17 cellular contexts compared by ENCODE assay signal in the genomic region with DNA sequence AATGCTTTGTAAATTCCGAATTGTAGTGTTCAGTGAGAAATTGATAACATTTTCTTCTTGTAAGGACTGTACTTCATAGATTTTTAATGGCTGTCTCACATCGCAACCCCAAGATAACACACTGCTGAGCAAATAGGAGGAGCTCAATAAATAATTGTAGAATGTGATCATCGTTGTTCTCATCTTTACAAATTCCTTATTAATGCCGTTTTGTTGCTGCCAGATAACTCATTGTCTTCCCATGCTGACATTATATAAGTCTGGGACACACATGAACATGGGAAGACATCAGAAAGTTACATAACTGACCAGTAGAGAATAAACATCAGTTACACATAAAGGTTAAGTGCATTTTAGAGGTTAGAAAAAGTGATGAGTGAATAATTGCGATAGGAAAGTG. TPM values are rescaled to one million over a fixed set of nuclear protein-coding genes. Genes with fewer than 3 reads are reported as not detected.
DNase-seq lines count a peak whose midpoint lies in the region; TF ChIP-seq lines count a peak whose summit lies in the region.
"Had no signal": no experiment of that assay in that cellular context is flagged by ENCODE, and none has a peak within 500 bp of the region (broad histone marks: within the 10 kb centered on the region; RNA-seq: fewer than 3 reads in every experiment).

No MANE protein-coding gene starts in this region.

- H3K27ac Mint-ChIP-seq in chondrocyte (ENCODE audit: unreplicated experiment) (peak overlapping the region; percentile 97), nephron progenitor cell (no peak overlapping the region)
- H3K27ac Mint-ChIP-seq: stimulated activated naive B cell treated with anti-CD40 and anti-IgM and Interleukin-4, amounts not matched to agents 10 μg/mL and 1 μg/mL and 100 μg/mL, for 72 hours had no signal

- no peaks in the 10 kb centered on the region for H3K9me2 ChIP-seq in hepatocyte (replicated peaks; ENCODE audit: insufficient read depth)

- H3K4me3 Mint-ChIP-seq in chondrocyte (ENCODE audit: unreplicated experiment) (no peak overlapping the region), nephron progenitor cell (no peak overlapping the region)
- H3K4me3 Mint-ChIP-seq: stimulated activated naive B cell treated with anti-CD40 and anti-IgM and Interleukin-4, amounts not matched to agents 10 μg/mL and 1 μg/mL and 100 μg/mL, for 72 hours had no signal

- H3K4me1 Mint-ChIP-seq in chondrocyte (ENCODE audit: low read depth) (peaks cover 78% of the 10 kb centered on the region), nephron progenitor cell (peaks cover 16% of the 10 kb centered on the region)

- H3K27me3 Mint-ChIP-seq in chondrocyte (ENCODE audit: low read depth) (no peaks in the 10 kb centered on the region), nephron progenitor cell (ENCODE audit: low read depth, poor library complexity) (peaks cover 25% of the 10 kb centered on the region)

- H3K4me2 ChIP-seq in osteoblast (ENCODE audit: insufficient read depth, low read length): peak overlapping the region; percentile 50
- H3K4me2 ChIP-seq in hepatocyte: no peak overlapping the region
- H3K4me2 ChIP-seq: KMS-11 had no signal

- H3K36me3 Mint-ChIP-seq in chondrocyte (ENCODE audit: low read depth): peaks cover 2% of the 10 kb centered on the region
- no peaks in the 10 kb centered on the region for H3K36me3 Mint-ChIP-seq in nephron progenitor cell (ENCODE audit: low read depth)
- H3K36me3 Mint-ChIP-seq: stimulated activated naive B cell treated with anti-CD40 and anti-IgM and Interleukin-4, amounts not matched to agents 10 μg/mL and 1 μg/mL and 100 μg/mL, for 72 hours had no signal

- H3K9me3 Mint-ChIP-seq in chondrocyte (ENCODE audit: low read depth) (peaks cover 7% of the 10 kb centered on the region), nephron progenitor cell (no peaks in the 10 kb centered on the region)
- H3K9me3 Mint-ChIP-seq: stimulated activated naive B cell treated with anti-CD40 and anti-IgM and Interleukin-4, amounts not matched to agents 10 μg/mL and 1 μg/mL and 100 μg/mL, for 72 hours had no signal

- H2AFZ ChIP-seq in osteoblast (ENCODE audit: low read length) (peak overlapping the region; percentile 3), hepatocyte (no peak overlapping the region)

- H4K20me1 ChIP-seq in osteoblast (ENCODE audit: insufficient read depth, low read length) (no peaks in the 10 kb centered on the region), hepatocyte (ENCODE audit: insufficient read depth, poor library complexity, severe bottlenecking) (no peaks in the 10 kb centered on the region)

- 73% methylated on average over 5 of the region's 5 CpGs for WGBS in hepatocyte (ENCODE audit: low lambda C conversion rate, missing lambda C conversion rate)

- H3K9me3 ChIP-seq in osteoblast (ENCODE audit: low read depth, low read length) (no peaks in the 10 kb centered on the region), hepatocyte (ENCODE audit: low read depth) (no peaks in the 10 kb centered on the region)
- H3K9me3 ChIP-seq: ovary, upper lobe of left lung had no signal

- DNase-seq in ACHN (peak; percentile 6), M059J (ENCODE audit: low read depth) (peak; percentile 52), chondrocyte (ENCODE audit: low spot score) (no peak), osteoblast (ENCODE audit: insufficient read length, low spot score, missing footprints) (peak; percentile 80), iPS-NIHi7 (ENCODE audit: extremely low spot score) (no peak), nephron progenitor cell (no peak), NOMO-1 treated with dmso at 0.1 percent for 144 hours (lab: John Stamatoyannopoulos, UW; ENCODE audit: unreplicated experiment) (no peak), hepatocyte (ENCODE audit: low spot score) (no peak)
- DNase-seq: activated CD4-positive, CD25-positive, alpha-beta regulatory T cell treated with anti-CD3 and anti-CD28 coated beads, Interleukin-2, amount 50 U/mL, for 72 hours; activated gamma-delta T cell treated with Interleukin-2 at 50 U/mL for 16 hours; NCI-H774; ovary; RPMI8226; stimulated activated naive B cell treated with anti-CD40 and anti-IgM and Interleukin-4, amounts not matched to agents 10 μg/mL and 1 μg/mL and 100 μg/mL, for 72 hours; T-helper 2 cell; upper lobe of left lung had no signal

- in situ Hi-C loops in ACHN (cut with HindIII; ENCODE audit: low pct_ligation_motif_present, low pct_unique_long_range_greater_than_20kb, low sequenced_read_pairs): loop anchor here (25.0 kb wide), 1 partner anchor 327 kb away; no protein-coding TSS in a partner anchor

- H3K4me1 ChIP-seq in osteoblast (ENCODE audit: insufficient read depth, low read length) (peaks cover 29% of the 10 kb centered on the region), hepatocyte (ENCODE audit: insufficient read depth) (peaks cover 10% of the 10 kb centered on the region)

- no peak overlapping the region for H3K4me3 ChIP-seq in osteoblast (ENCODE audit: insufficient read depth, low read length)
- H3K4me3 ChIP-seq in hepatocyte: no peak overlapping the region
- H3K4me3 ChIP-seq: ovary, upper lobe of left lung had no signal

- H3K27ac ChIP-seq in osteoblast (ENCODE audit: low read depth, low read length) (peak overlapping the region; percentile 93), hepatocyte (no peak overlapping the region)
- H3K27ac ChIP-seq: KMS-11, ovary had no signal

- TF ChIP-seq CTCF in chondrocyte (IDR thresholded peaks at IDR 0.05) (no peak), osteoblast (IDR thresholded peaks at IDR 0.05; ENCODE audit: extremely low read depth, low read depth, low read length) (no peak), nephron progenitor cell (IDR thresholded peaks at IDR 0.05) (no peak), hepatocyte (IDR thresholded peaks at IDR 0.05; ENCODE audit: poor library complexity) (no peak)

- H3K79me2 ChIP-seq in osteoblast (ENCODE audit: insufficient read depth, low read length) (no peaks in the 10 kb centered on the region), hepatocyte (no peaks in the 10 kb centered on the region)

- no peaks in the 10 kb centered on the region for H3K27me3 ChIP-seq in osteoblast (ENCODE audit: insufficient read depth, low read length)
- no peaks in the 10 kb centered on the region for H3K27me3 ChIP-seq in hepatocyte
- H3K27me3 ChIP-seq: ovary, upper lobe of left lung had no signal

- H3K36me3 ChIP-seq in osteoblast (ENCODE audit: insufficient read depth, low read length) (no peaks in the 10 kb centered on the region), hepatocyte (replicated peaks; ENCODE audit: insufficient read depth, low read depth) (no peaks in the 10 kb centered on the region)
- H3K36me3 ChIP-seq: ovary, upper lobe of left lung had no signal

RNA-seq across cellular contexts. Expression of a gene that starts 46.4 kb away (rescaled TPM):
- total RNA-seq in M059J (2014; rRNA removed; shearing (Covaris generic)): 0.69 and 1.4 TPM in 2 replicates
- total RNA-seq in chondrocyte (218 to 498 TPM (median 227 TPM) in 3 replicates), osteoblast (1.4 and 2.1 TPM in 2 replicates), hepatocyte (1.8 and 2.8 TPM in 2 replicates)
- polyA plus RNA-seq in hepatocyte: 1.4 and 4.1 TPM in 2 replicates

Comparison
In these comparisons a context has a peak if more than half of its experiments do, and no peak if none do; other contexts are left out.
1. DNase-seq: peak in ACHN (single experiment), M059J (single experiment) and osteoblast (single experiment); none in chondrocyte (single experiment), iPS-NIHi7 (single experiment), nephron progenitor cell (single experiment), NOMO-1 treated with dmso at 0.1 percent for 144 hours (single experiment) and hepatocyte (single experiment).
2. RNA of a gene that starts 46.4 kb away (total RNA-seq): 218 to 498 TPM in chondrocyte; 1.8 to 2.8 TPM in hepatocyte, 1.4 to 2.1 TPM in osteoblast and 0.69 to 1.4 TPM in M059J; every median in the first group is over 10 times any median in the second.